9 cellular contexts compared by ENCODE assay signal in the genomic region with DNA sequence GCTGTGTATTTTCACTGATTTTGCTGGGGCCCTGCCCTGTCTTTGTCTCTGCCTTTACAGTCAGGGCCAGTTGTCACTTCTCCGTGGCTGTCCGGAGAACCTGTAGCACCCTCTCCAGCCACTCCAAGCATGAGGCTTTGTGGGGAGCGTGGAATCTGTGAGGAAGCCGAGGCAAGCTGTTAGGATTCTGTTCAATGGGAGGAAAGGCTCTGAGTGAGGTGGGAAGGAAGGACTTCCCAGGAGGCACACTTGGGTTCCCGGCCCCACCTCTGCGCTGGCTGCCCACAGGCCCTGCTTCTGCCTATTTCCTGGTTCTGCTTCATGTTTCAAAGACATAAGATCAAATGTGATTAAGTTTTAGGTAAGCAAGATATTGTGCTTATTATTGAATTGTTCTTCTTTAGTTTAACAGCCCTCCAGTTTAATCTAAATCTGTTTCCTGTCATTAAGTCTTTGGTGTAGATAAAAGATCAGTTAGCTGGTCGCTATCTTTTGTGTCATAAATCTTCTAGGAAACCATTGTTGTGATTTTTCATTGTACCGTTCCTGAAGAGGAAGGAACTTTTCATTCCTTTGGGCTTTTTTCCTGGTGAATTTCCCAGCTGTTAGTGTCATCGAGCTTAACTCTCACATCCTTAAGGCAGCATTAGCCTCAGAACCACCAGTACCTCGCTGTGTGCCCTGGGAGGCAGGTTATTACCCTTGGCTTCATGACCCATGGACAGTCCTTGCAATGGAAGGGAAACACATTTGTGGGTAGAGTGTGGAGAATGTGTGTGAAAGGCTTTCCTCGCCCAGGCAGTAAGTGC.
DNase-seq lines count a peak whose midpoint lies in the region; ATAC-seq and TF ChIP-seq lines count a peak whose summit lies in the region.
"Had no signal": no experiment of that assay in that cellular context is flagged by ENCODE, and none has a peak within 500 bp of the region (broad histone marks: within the 10 kb centered on the region; RNA-seq: fewer than 3 reads in every experiment).

No MANE protein-coding gene starts in this region.

- H3K4me1 Mint-ChIP-seq in activated CD4-positive, alpha-beta T cell treated with anti-CD3 and anti-CD28 coated beads, Interleukin-2, amount 10 ng/mL, durations not matched to agents 24 days and 14 days = peaks cover 57% of the 10 kb centered on the region

- H3K27me3 ChIP-seq in body of pancreas (no peaks in the 10 kb centered on the region), thyroid gland (no peaks in the 10 kb centered on the region)

- H3K27ac Mint-ChIP-seq in activated CD4-positive, alpha-beta T cell treated with anti-CD3 and anti-CD28 coated beads, Interleukin-2, amount 10 ng/mL, durations not matched to agents 24 days and 14 days = peak overlapping the region; percentile 94

- no peak for DNase-seq in activated CD4-positive, alpha-beta T cell treated with anti-CD3 and anti-CD28 coated beads, Interleukin-2, amount 10 ng/mL, durations not matched to agents 24 days and 14 days
- no peak for DNase-seq in activated CD4-positive, alpha-beta T cell treated with anti-CD3 and anti-CD28 coated beads for 4 hours
- DNase-seq in body of pancreas = no peak
- peak in 1 of 3 donors; percentile 32 for DNase-seq in mucosa of descending colon
- DNase-seq in thyroid gland = no peak
- DNase-seq in NCI-H82 treated with DMSO at 0.1 percent for 48 hours (lab: John Stamatoyannopoulos, UW; ENCODE audit: unreplicated experiment) = no peak
- no peak for DNase-seq in NK-92 treated with Interleukin-12 subunit alpha and Interleukin-12 subunit beta, amount 100 ng/mL, for 24 hours (lab: John Stamatoyannopoulos, UW)
- DNase-seq: NCI-H1092 had no signal

- WGBS in body of pancreas, 2 donors = 62 to 80% methylated on average over 11 of the region's 11 CpGs
- 80 to 81% methylated on average over 11 of the region's 11 CpGs for WGBS in thyroid gland, 2 donors

- H3K36me3 Mint-ChIP-seq in activated CD4-positive, alpha-beta T cell treated with anti-CD3 and anti-CD28 coated beads, Interleukin-2, amount 10 ng/mL, durations not matched to agents 24 days and 14 days (ENCODE audit: low read depth) = peaks cover 17% of the 10 kb centered on the region

- no peak for TF ChIP-seq POLR2A in body of pancreas (IDR thresholded peaks at IDR 0.05)
- TF ChIP-seq POLR2A in thyroid gland (IDR thresholded peaks at IDR 0.05) = no peak

- peaks cover 28% of the 10 kb centered on the region for H3K4me1 ChIP-seq in body of pancreas
- peaks cover 20% of the 10 kb centered on the region for H3K4me1 ChIP-seq in mucosa of descending colon (ENCODE audit: low read depth)
- peaks cover 19 to 50% of the 10 kb centered on the region in 2 donors for H3K4me1 ChIP-seq in thyroid gland

- no peaks in the 10 kb centered on the region for H3K27me3 Mint-ChIP-seq in activated CD4-positive, alpha-beta T cell treated with anti-CD3 and anti-CD28 coated beads, Interleukin-2, amount 10 ng/mL, durations not matched to agents 24 days and 14 days

- peaks cover 0 to 5% (median 0%) of the 10 kb centered on the region in 3 donors for H3K9me3 ChIP-seq in body of pancreas
- peaks cover 6% of the 10 kb centered on the region for H3K9me3 ChIP-seq in mucosa of descending colon
- H3K9me3 ChIP-seq in thyroid gland = no peaks in the 10 kb centered on the region

- intact Hi-C loops in activated CD4-positive, alpha-beta T cell treated with anti-CD3 and anti-CD28 coated beads, Interleukin-2, amount 10 ng/mL, durations not matched to agents 24 days and 14 days (cut with micrococcal nuclease) = loop anchor here (10.0 kb wide), 1 partner anchor 292 kb away; no protein-coding TSS in a partner anchor
- intact Hi-C loops in body of pancreas (cut with DNase I) = no loop called here
- intact Hi-C loops in mucosa of descending colon (cut with DNase I, micrococcal nuclease) = no loop called here
- intact Hi-C loops in thyroid gland (cut with DNase I) = no loop called here

- no peak for TF ChIP-seq CTCF in body of pancreas (IDR thresholded peaks at IDR 0.05)
- TF ChIP-seq CTCF in mucosa of descending colon (IDR thresholded peaks at IDR 0.05) = no peak
- TF ChIP-seq CTCF in thyroid gland (IDR thresholded peaks at IDR 0.05) = no peak

- H3K4me3 ChIP-seq in body of pancreas (no peak overlapping the region), mucosa of descending colon (no peak overlapping the region), thyroid gland (replicated peaks in 1 of 3) (no peak overlapping the region)

- peak overlapping the region in 1 of 4 donors; percentile 4 for H3K27ac ChIP-seq in body of pancreas
- peak overlapping the region in 2 of 3 donors; percentile 22 to 29 for H3K27ac ChIP-seq in thyroid gland

- no peaks in the 10 kb centered on the region for H3K36me3 ChIP-seq in body of pancreas (replicated peaks in 1 of 2; ENCODE audit: insufficient read depth in 1 of 2, low read depth in 2 of 2)
- H3K36me3 ChIP-seq in mucosa of descending colon (ENCODE audit: low read depth) = no peaks in the 10 kb centered on the region
- no peaks in the 10 kb centered on the region for H3K36me3 ChIP-seq in thyroid gland

- H3K4me3 Mint-ChIP-seq in activated CD4-positive, alpha-beta T cell treated with anti-CD3 and anti-CD28 coated beads, Interleukin-2, amount 10 ng/mL, durations not matched to agents 24 days and 14 days = peak overlapping the region; percentile 16

- ATAC-seq in body of pancreas (peak; percentile 19), mucosa of descending colon (peak; percentile 58), HG03025 (IDR thresholded peaks at IDR 0.05; ENCODE audit: low FRiP score, unreplicated experiment) (no peak)

- H3K9me3 Mint-ChIP-seq in activated CD4-positive, alpha-beta T cell treated with anti-CD3 and anti-CD28 coated beads, Interleukin-2, amount 10 ng/mL, durations not matched to agents 24 days and 14 days = peaks cover 22% of the 10 kb centered on the region
